29 cellular contexts compared by ENCODE assay signal in genomic region chr13:31124225-31124624, GRCh38.
"Had no signal": no experiment of that assay in that cellular context is flagged by ENCODE, and none has a peak within 500 bp of the region (broad histone marks: within the 10 kb centered on the region; RNA-seq: fewer than 3 reads in every experiment).

No MANE protein-coding gene starts in this region.

- H3K4me1 ChIP-seq: lower lobe of right lung had no signal

- H3K4me3 ChIP-seq: lower lobe of right lung, mucosa of descending colon, stomach, suprapubic skin, tibial nerve had no signal

- H3K27me3 ChIP-seq: tibial nerve had no signal

- H3K4me1 Mint-ChIP-seq: activated naive CD4-positive, alpha-beta T cell treated with anti-CD3 and anti-CD28 coated beads, Interleukin-2, amount 50 U/mL, for 24 hours; stimulated activated memory B cell treated with anti-CD40 and anti-IgM and Interleukin-4, amounts not matched to agents 10 μg/mL and 1 μg/mL and 100 μg/mL, for 72 hours had no signal

- H3K9me3 ChIP-seq: lower lobe of right lung, mucosa of descending colon, stomach, suprapubic skin, tibial nerve had no signal

- H3K27ac Mint-ChIP-seq: activated CD4-positive, alpha-beta T cell treated with anti-CD3 and anti-CD28 coated beads, Interleukin-2, amount 10 ng/mL, durations not matched to agents 7 days and 5 days; activated CD8-positive, alpha-beta memory T cell treated with anti-CD3 and anti-CD28 coated beads, Interleukin-2, amount 10 ng/mL, durations not matched to agents 7 days and 5 days; activated CD8-positive, alpha-beta T cell treated with anti-CD3 and anti-CD28 coated beads for 36 hours; activated naive CD4-positive, alpha-beta T cell treated with anti-CD3 and anti-CD28 coated beads, Interleukin-2, amount 50 U/mL, for 24 hours; activated T-helper 1 cell treated with anti-CD3 and anti-CD28 coated beads, Interleukin-12 subunit alpha, Interleukin-12 subunit beta, Interleukin-2, Interleukin-4 antibody, amounts not matched to agents 30 ng/mL and 10 ng/mL and 1 ng/mL, durations not matched to agents 14 hours and 24 hours and 36 hours; dendritic cell treated with granulocyte-macrophage colony-stimulating factor and Interleukin-4, amounts not matched to agents 40 ng/mL and 50 ng/mL, for 4 days; stimulated activated memory B cell treated with anti-CD40 and anti-IgM and Interleukin-4, amounts not matched to agents 10 μg/mL and 1 μg/mL and 100 μg/mL, for 72 hours had no signal

- H3K36me3 Mint-ChIP-seq: activated CD8-positive, alpha-beta memory T cell treated with anti-CD3 and anti-CD28 coated beads, Interleukin-2, amount 10 ng/mL, durations not matched to agents 7 days and 5 days; brain; stimulated activated memory B cell treated with anti-CD40 and anti-IgM and Interleukin-4, amounts not matched to agents 10 μg/mL and 1 μg/mL and 100 μg/mL, for 72 hours had no signal

- H3K27ac ChIP-seq: lower lobe of right lung, stomach, suprapubic skin, VCaP had no signal

- H3K9me3 Mint-ChIP-seq: activated CD4-positive, alpha-beta T cell treated with anti-CD3 and anti-CD28 coated beads, Interleukin-2, amount 10 ng/mL, durations not matched to agents 7 days and 5 days; activated CD8-positive, alpha-beta T cell treated with anti-CD3 and anti-CD28 coated beads for 36 hours; activated naive CD4-positive, alpha-beta T cell treated with anti-CD3 and anti-CD28 coated beads, Interleukin-2, amount 50 U/mL, for 24 hours; activated T-helper 1 cell treated with anti-CD3 and anti-CD28 coated beads, Interleukin-12 subunit alpha, Interleukin-12 subunit beta, Interleukin-2, Interleukin-4 antibody, amounts not matched to agents 30 ng/mL and 10 ng/mL and 1 ng/mL, durations not matched to agents 14 hours and 24 hours and 36 hours; stimulated activated memory B cell treated with anti-CD40 and anti-IgM and Interleukin-4, amounts not matched to agents 10 μg/mL and 1 μg/mL and 100 μg/mL, for 72 hours had no signal

- DNase-seq: activated CD4-positive, alpha-beta T cell treated with anti-CD3 and anti-CD28 coated beads, Interleukin-2, amount 10 ng/mL, durations not matched to agents 7 days and 5 days; activated CD4-positive, CD25-positive, alpha-beta regulatory T cell treated with anti-CD3 and anti-CD28 coated beads, Interleukin-2, amount 50 U/mL, for 72 hours; activated CD8-positive, alpha-beta memory T cell treated with anti-CD3 and anti-CD28 coated beads, Interleukin-2, amount 10 ng/mL, durations not matched to agents 7 days and 5 days; activated CD8-positive, alpha-beta T cell treated with anti-CD3 and anti-CD28 coated beads for 36 hours; activated gamma-delta T cell treated with Interleukin-2 at 50 U/mL for 16 hours; activated T-cell treated with anti-CD3 and anti-CD28 coated beads for 4 hours; aorta; effector CD4-positive, alpha-beta T cell; foreskin fibroblast; kidney; lower lobe of right lung; mesendoderm; mucosa of descending colon; occipital lobe; posterior cingulate gyrus; small intestine; stimulated activated CD4-positive, alpha-beta T cell treated with anti-CD3 and anti-CD28 coated beads, Interleukin-2, amount 100 ng/mL, for 24 hours; stomach had no signal

- FAIRE-seq: endometrium, kidney, small intestine had no signal

- H3K36me3 ChIP-seq: lower lobe of right lung, stomach, suprapubic skin, tibial nerve had no signal

- H3K4me3 Mint-ChIP-seq: activated CD4-positive, alpha-beta T cell treated with anti-CD3 and anti-CD28 coated beads, Interleukin-2, amount 10 ng/mL, durations not matched to agents 7 days and 5 days; activated CD8-positive, alpha-beta memory T cell treated with anti-CD3 and anti-CD28 coated beads, Interleukin-2, amount 10 ng/mL, durations not matched to agents 7 days and 5 days; activated CD8-positive, alpha-beta T cell treated with anti-CD3 and anti-CD28 coated beads for 36 hours; activated naive CD4-positive, alpha-beta T cell treated with anti-CD3 and anti-CD28 coated beads, Interleukin-2, amount 50 U/mL, for 24 hours; activated T-helper 1 cell treated with anti-CD3 and anti-CD28 coated beads, Interleukin-12 subunit alpha, Interleukin-12 subunit beta, Interleukin-2, Interleukin-4 antibody, amounts not matched to agents 30 ng/mL and 10 ng/mL and 1 ng/mL, durations not matched to agents 14 hours and 24 hours and 36 hours; brain; dendritic cell treated with granulocyte-macrophage colony-stimulating factor and Interleukin-4, amounts not matched to agents 40 ng/mL and 50 ng/mL, for 4 days; stimulated activated memory B cell treated with anti-CD40 and anti-IgM and Interleukin-4, amounts not matched to agents 10 μg/mL and 1 μg/mL and 100 μg/mL, for 72 hours had no signal

- ATAC-seq: activated CD8-positive, alpha-beta memory T cell treated with anti-CD3 and anti-CD28 coated beads, Interleukin-2, amount 10 ng/mL, durations not matched to agents 7 days and 5 days; activated CD8-positive, alpha-beta T cell treated with anti-CD3 and anti-CD28 coated beads for 36 hours; left lobe of liver; lower lobe of right lung; mucosa of descending colon; sciatic nerve; stimulated activated memory B cell treated with anti-CD40 and anti-IgM and Interleukin-4, amounts not matched to agents 10 μg/mL and 1 μg/mL and 100 μg/mL, for 72 hours had no signal
